15 cellular contexts compared by ENCODE assay signal in the genomic region with DNA sequence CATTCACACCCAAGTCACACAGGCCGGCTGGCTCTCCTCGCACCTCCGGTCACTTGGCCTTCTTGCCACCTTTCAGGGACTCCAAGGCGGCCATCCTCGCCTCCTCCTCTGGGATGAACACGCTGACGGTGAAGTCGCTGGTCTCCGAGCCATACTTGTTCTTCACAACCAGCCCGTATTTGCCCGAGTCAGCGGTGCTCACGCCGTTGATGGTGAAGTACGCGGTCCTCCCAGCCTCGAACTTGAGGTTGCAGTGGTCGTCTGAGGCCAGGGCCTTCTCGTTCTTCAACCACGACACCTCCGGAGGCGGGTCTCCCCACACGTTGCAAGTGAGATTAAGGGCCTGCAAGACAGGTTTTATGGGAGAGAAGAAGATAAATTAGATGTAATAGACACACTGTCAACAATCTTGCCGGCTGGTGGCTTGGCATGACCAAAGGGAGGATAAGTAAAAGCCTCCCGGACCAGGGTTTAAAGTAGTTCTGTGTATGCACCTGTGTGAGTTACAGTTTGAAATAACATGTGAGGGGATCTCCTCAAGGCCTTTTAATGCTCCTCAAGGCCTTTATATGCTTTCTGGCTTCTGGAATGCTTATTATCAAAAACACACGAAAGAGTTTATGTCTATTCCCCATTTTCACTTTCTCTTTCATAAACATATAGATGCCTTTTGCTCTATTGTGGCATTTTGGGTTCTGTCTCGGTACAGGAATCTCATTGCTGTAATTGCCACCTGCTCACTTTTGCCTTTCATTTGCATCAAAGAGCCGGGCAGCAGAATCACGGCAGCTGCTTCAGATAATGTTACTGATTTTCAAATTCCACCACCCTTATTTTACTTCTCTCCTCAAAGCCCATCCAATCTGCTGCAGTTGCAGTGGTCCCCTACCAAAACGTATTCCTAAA. TPM values are rescaled to one million over a fixed set of nuclear protein-coding genes. Genes with fewer than 3 reads are reported as not detected.
DNase-seq lines count a peak whose midpoint lies in the region; ATAC-seq and TF ChIP-seq lines count a peak whose summit lies in the region.
"Had no signal": no experiment of that assay in that cellular context is flagged by ENCODE, and none has a peak within 500 bp of the region (broad histone marks: within the 10 kb centered on the region; RNA-seq: fewer than 3 reads in every experiment).

No MANE protein-coding gene starts in this region.

- no peaks in the 10 kb centered on the region for H3K27me3 Mint-ChIP-seq in activated T-helper 2 cell treated with anti-CD3 and anti-CD28 coated beads, Interferon-gamma antibody, Interleukin-2, Interleukin-4, amounts not matched to agents 10 μg/mL and 5 μg/mL and 100 μg/mL, durations not matched to agents 14 hours and 24 hours and 36 hours (ENCODE audit: low read depth)
- no peaks in the 10 kb centered on the region for H3K27me3 Mint-ChIP-seq in memory B cell

- no peaks in the 10 kb centered on the region for H3K9me3 ChIP-seq in BLaER1 treated with 17β-estradiol and CSF1 and Interleukin-3, amounts not matched to agents 10 nM and 100 nM (replicated peaks in 1 of 11)
- H3K9me3 ChIP-seq: right lobe of liver had no signal

- peak; percentile 34 for DNase-seq in GM12865 (ENCODE audit: low read depth)
- DNase-seq in activated T-helper 2 cell treated with anti-CD3 and anti-CD28 coated beads, Interferon-gamma antibody, Interleukin-2, Interleukin-4, amounts not matched to agents 10 μg/mL and 5 μg/mL and 100 μg/mL, durations not matched to agents 14 hours and 24 hours and 36 hours (ENCODE audit: low spot score): no peak
- DNase-seq in memory B cell (ENCODE audit: low spot score in 2 of 2): no peak
- DNase-seq in SK-N-DZ (ENCODE audit: low spot score): no peak
- DNase-seq in pons (ENCODE audit: low spot score): no peak
- DNase-seq in NCI-H1092 (lab: John Stamatoyannopoulos, UW): no peak
- no peak for DNase-seq in RKO (ENCODE audit: low spot score)
- DNase-seq: GDM1, MV-4-11, NCI-H446 had no signal

- no peaks in the 10 kb centered on the region for H3K9me3 Mint-ChIP-seq in activated T-helper 2 cell treated with anti-CD3 and anti-CD28 coated beads, Interferon-gamma antibody, Interleukin-2, Interleukin-4, amounts not matched to agents 10 μg/mL and 5 μg/mL and 100 μg/mL, durations not matched to agents 14 hours and 24 hours and 36 hours
- no peaks in the 10 kb centered on the region for H3K9me3 Mint-ChIP-seq in memory B cell

- peak overlapping the region in 4 of 11 experiments; percentile 32 to 64 (median 39); a peak in 3 of 22 replicates for H3K9ac ChIP-seq in BLaER1 treated with 17β-estradiol and CSF1 and Interleukin-3, amounts not matched to agents 10 nM and 100 nM

- no peak for TF ChIP-seq CTCF in GM12865 (IDR thresholded peaks at IDR 0.05; ENCODE audit: insufficient read depth, low read depth, low read length, missing control alignments)

- H3K4me2 ChIP-seq in BLaER1 treated with 17β-estradiol and CSF1 and Interleukin-3, amounts not matched to agents 10 nM and 100 nM: peak overlapping the region; percentile 34 to 77 (median 63)

- no peak for ATAC-seq in memory B cell (ENCODE audit: low read depth)
- ATAC-seq: HCT116, right lobe of liver had no signal

- H3K36me3 ChIP-seq in BLaER1 treated with 17β-estradiol and CSF1 and Interleukin-3, amounts not matched to agents 10 nM and 100 nM: no peaks in the 10 kb centered on the region

- H3K27ac Mint-ChIP-seq in activated T-helper 2 cell treated with anti-CD3 and anti-CD28 coated beads, Interferon-gamma antibody, Interleukin-2, Interleukin-4, amounts not matched to agents 10 μg/mL and 5 μg/mL and 100 μg/mL, durations not matched to agents 14 hours and 24 hours and 36 hours: peak overlapping the region; percentile 69
- H3K27ac Mint-ChIP-seq in memory B cell: peak overlapping the region; percentile 17

- no peaks in the 10 kb centered on the region for H3K27me3 ChIP-seq in BLaER1 treated with 17β-estradiol and CSF1 and Interleukin-3, amounts not matched to agents 10 nM and 100 nM
- H3K27me3 ChIP-seq: right lobe of liver had no signal

- no peaks in the 10 kb centered on the region for H3K36me3 Mint-ChIP-seq in activated T-helper 2 cell treated with anti-CD3 and anti-CD28 coated beads, Interferon-gamma antibody, Interleukin-2, Interleukin-4, amounts not matched to agents 10 μg/mL and 5 μg/mL and 100 μg/mL, durations not matched to agents 14 hours and 24 hours and 36 hours (ENCODE audit: low read depth)
- H3K36me3 Mint-ChIP-seq in memory B cell: peaks cover 2% of the 10 kb centered on the region

- H4K20me1 ChIP-seq in BLaER1 treated with 17β-estradiol and CSF1 and Interleukin-3, amounts not matched to agents 10 nM and 100 nM: no peaks in the 10 kb centered on the region

- H3K27ac ChIP-seq in BLaER1 treated with 17β-estradiol and CSF1 and Interleukin-3, amounts not matched to agents 10 nM and 100 nM: peak overlapping the region in 2 of 11 experiments; percentile 20 to 38; a peak in 2 of 22 replicates
- H3K27ac ChIP-seq: C4-2B, right lobe of liver, RWPE1 had no signal

- peaks cover 47% of the 10 kb centered on the region for H3K4me1 Mint-ChIP-seq in activated T-helper 2 cell treated with anti-CD3 and anti-CD28 coated beads, Interferon-gamma antibody, Interleukin-2, Interleukin-4, amounts not matched to agents 10 μg/mL and 5 μg/mL and 100 μg/mL, durations not matched to agents 14 hours and 24 hours and 36 hours (ENCODE audit: low read depth)
- H3K4me1 Mint-ChIP-seq in memory B cell: peaks cover 9% of the 10 kb centered on the region

- H3K4me3 Mint-ChIP-seq in activated T-helper 2 cell treated with anti-CD3 and anti-CD28 coated beads, Interferon-gamma antibody, Interleukin-2, Interleukin-4, amounts not matched to agents 10 μg/mL and 5 μg/mL and 100 μg/mL, durations not matched to agents 14 hours and 24 hours and 36 hours (ENCODE audit: low read depth): peak overlapping the region; percentile 38
- H3K4me3 Mint-ChIP-seq in memory B cell: no peak overlapping the region

- intact Hi-C loops in activated T-helper 2 cell treated with anti-CD3 and anti-CD28 coated beads, Interferon-gamma antibody, Interleukin-2, Interleukin-4, amounts not matched to agents 10 μg/mL and 5 μg/mL and 100 μg/mL, durations not matched to agents 14 hours and 24 hours and 36 hours (cut with micrococcal nuclease): loop anchor here (10.0 kb wide), 1 partner anchor 493 kb away; the partner anchor contains the start of genes METTL4 and NDC80

- 0 out of 20 replicates have a peak overlapping the region, but pooled peaks of 1 of the 10 experiments have one; percentile 11 for H3K4me3 ChIP-seq in BLaER1 treated with 17β-estradiol and CSF1 and Interleukin-3, amounts not matched to agents 10 nM and 100 nM
- no peak overlapping the region for H3K4me3 ChIP-seq in GM12865 (ENCODE audit: low read depth, low read length)
- H3K4me3 ChIP-seq: right lobe of liver had no signal

- peaks cover 9 to 21% (median 16%) of the 10 kb centered on the region in 10 experiments for H3K4me1 ChIP-seq in BLaER1 treated with 17β-estradiol and CSF1 and Interleukin-3, amounts not matched to agents 10 nM and 100 nM

RNA-seq across cellular contexts. Expression of gene LPIN2, which starts 54.5 kb away (rescaled TPM):
- total RNA-seq in activated T-helper 2 cell treated with anti-CD3 and anti-CD28 coated beads, Interferon-gamma antibody, Interleukin-2, Interleukin-4, amounts not matched to agents 10 μg/mL and 5 μg/mL and 100 μg/mL, durations not matched to agents 14 hours and 24 hours and 36 hours: 87.9 and 95.9 TPM in 2 replicates
- 12.1 and 16.6 TPM in 2 replicates for polyA plus RNA-seq in SK-N-DZ (2014; cell fraction: cytosol; rRNA removed)
- 15.4 and 16.2 TPM in 2 replicates for polyA plus RNA-seq in SK-N-DZ (2014; cell fraction: nucleus; rRNA removed)
